ENCODE assay signal across 1 cellular context in the genomic region with DNA sequence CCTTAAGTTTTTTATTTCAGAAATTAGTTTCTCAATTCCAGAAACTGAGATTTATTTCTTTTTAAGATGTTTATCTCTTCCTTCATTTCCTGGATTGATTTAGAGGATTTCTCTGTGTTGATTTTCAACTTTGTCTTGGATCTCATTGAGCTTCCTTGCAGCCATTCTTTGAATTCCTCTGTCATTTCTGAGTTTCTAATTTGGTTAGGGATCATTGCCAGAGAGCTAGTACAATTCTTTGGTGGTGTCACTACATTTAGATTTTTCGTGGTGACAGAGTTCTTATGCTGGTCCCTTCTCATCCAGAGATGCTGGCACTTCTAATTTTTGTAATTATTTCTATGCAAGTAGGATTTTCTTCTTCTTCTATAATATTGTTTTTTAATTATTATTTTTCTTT.
TF ChIP-seq lines count a peak whose summit lies in the region.

No MANE protein-coding gene starts in this region.

TF ChIP-seq in SK-N-SH, 30 proteins besides CTCF, POLR2A, EP300 and RAD21 (continued from another document):
- TF ChIP-seq, protein P1, sequence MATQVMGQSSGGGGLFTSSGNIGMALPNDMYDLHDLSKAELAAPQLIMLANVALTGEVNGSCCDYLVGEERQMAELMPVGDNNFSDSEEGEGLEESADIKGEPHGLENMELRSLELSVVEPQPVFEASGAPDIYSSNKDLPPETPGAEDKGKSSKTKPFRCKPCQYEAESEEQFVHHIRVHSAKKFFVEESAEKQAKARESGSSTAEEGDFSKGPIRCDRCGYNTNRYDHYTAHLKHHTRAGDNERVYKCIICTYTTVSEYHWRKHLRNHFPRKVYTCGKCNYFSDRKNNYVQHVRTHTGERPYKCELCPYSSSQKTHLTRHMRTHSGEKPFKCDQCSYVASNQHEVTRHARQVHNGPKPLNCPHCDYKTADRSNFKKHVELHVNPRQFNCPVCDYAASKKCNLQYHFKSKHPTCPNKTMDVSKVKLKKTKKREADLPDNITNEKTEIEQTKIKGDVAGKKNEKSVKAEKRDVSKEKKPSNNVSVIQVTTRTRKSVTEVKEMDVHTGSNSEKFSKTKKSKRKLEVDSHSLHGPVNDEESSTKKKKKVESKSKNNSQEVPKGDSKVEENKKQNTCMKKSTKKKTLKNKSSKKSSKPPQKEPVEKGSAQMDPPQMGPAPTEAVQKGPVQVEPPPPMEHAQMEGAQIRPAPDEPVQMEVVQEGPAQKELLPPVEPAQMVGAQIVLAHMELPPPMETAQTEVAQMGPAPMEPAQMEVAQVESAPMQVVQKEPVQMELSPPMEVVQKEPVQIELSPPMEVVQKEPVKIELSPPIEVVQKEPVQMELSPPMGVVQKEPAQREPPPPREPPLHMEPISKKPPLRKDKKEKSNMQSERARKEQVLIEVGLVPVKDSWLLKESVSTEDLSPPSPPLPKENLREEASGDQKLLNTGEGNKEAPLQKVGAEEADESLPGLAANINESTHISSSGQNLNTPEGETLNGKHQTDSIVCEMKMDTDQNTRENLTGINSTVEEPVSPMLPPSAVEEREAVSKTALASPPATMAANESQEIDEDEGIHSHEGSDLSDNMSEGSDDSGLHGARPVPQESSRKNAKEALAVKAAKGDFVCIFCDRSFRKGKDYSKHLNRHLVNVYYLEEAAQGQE (IDR thresholded peaks at IDR 0.05; ENCODE audit: low read depth, low read length) = no peak
TF ChIP-seq in SK-N-SH: peak in this region for 0.
